In genomic region chr1:204416589-204417230, GRCh38 we compare ENCODE assay signal across 10 cellular contexts. TPM values are rescaled to one million over a fixed set of nuclear protein-coding genes. Genes with fewer than 3 reads are reported as not detected.
DNase-seq lines count a peak whose midpoint lies in the region; ATAC-seq and TF ChIP-seq lines count a peak whose summit lies in the region.
"Had no signal": no experiment of that assay in that cellular context is flagged by ENCODE, and none has a peak within 500 bp of the region (broad histone marks: within the 10 kb centered on the region; RNA-seq: fewer than 3 reads in every experiment).

No MANE protein-coding gene starts in this region.

- peaks cover 0 to 1% (median 0%) of the 10 kb centered on the region in 7 donors for H3K9me3 Mint-ChIP-seq in CD14-positive monocyte

- 4 to 10% methylated on average over 1 of the region's 1 CpG for WGBS in esophagus squamous epithelium, 2 donors

- no peaks in the 10 kb centered on the region for H3K9me3 ChIP-seq in SJCRH30 (replicated peaks)
- no peaks in the 10 kb centered on the region for H3K9me3 ChIP-seq in esophagus squamous epithelium

- H3K27me3 Mint-ChIP-seq in CD14-positive monocyte (ENCODE audit: low read depth in 3 of 3), result peaks cover 0 to 4% (median 0%) of the 10 kb centered on the region in 3 donors

- H3K27ac Mint-ChIP-seq in CD14-positive monocyte, result peak overlapping the region in 5 of 7 donors; percentile 51 to 90 (median 88)

- intact Hi-C loops in CD14-positive monocyte (cut with micrococcal nuclease), result no loop called here
- intact Hi-C loops in esophagus squamous epithelium (cut with DNase I), result no loop called here

- H3K4me1 ChIP-seq in SJCRH30 (peaks cover 12% of the 10 kb centered on the region), esophagus squamous epithelium (peaks cover 27 to 51% (median 32%) of the 10 kb centered on the region in 3 donors)

- H3K36me3 ChIP-seq in SJCRH30, result no peaks in the 10 kb centered on the region
- H3K36me3 ChIP-seq in esophagus squamous epithelium, result peaks cover 0 to 9% (median 0%) of the 10 kb centered on the region in 3 donors

- H3K36me3 Mint-ChIP-seq in CD14-positive monocyte, result peaks cover 0 to 5% of the 10 kb centered on the region in 2 donors

- H3K4me1 Mint-ChIP-seq in CD14-positive monocyte, result peaks cover 40% of the 10 kb centered on the region

- TF ChIP-seq CTCF in CD14-positive monocyte (IDR thresholded peaks at IDR 0.05), result no peak
- TF ChIP-seq CTCF in esophagus squamous epithelium (IDR thresholded peaks at IDR 0.05), result no peak
- TF ChIP-seq CTCF in retinal pigment epithelial cell (conservative IDR thresholded peaks at IDR 0.05; ENCODE audit: low read depth, low read length), result no peak

- ATAC-seq in GM18498 (IDR thresholded peaks at IDR 0.05; ENCODE audit: unreplicated experiment) (no peak), GM18909 (IDR thresholded peaks at IDR 0.05; ENCODE audit: poor library complexity, unreplicated experiment) (no peak)

- no peak for DNase-seq in CD14-positive monocyte (ENCODE audit: low spot score)
- no peak for DNase-seq in SJCRH30
- no peak for DNase-seq in esophagus squamous epithelium (lab: John Stamatoyannopoulos, UW)
- DNase-seq in retinal pigment epithelial cell (ENCODE audit: low read depth), result no peak
- DNase-seq in NOMO-1 (lab: John Stamatoyannopoulos, UW; ENCODE audit: unreplicated experiment in 2 of 2), result no peak
- no peak for DNase-seq in activated CD8-positive, alpha-beta memory T cell treated with anti-CD3 and anti-CD28 coated beads for 24 hours
- DNase-seq: NCI-H1048 had no signal

- TF ChIP-seq POLR2A in esophagus squamous epithelium (IDR thresholded peaks at IDR 0.05), result no peak

- no peaks in the 10 kb centered on the region for H3K27me3 ChIP-seq in SJCRH30
- no peaks in the 10 kb centered on the region for H3K27me3 ChIP-seq in esophagus squamous epithelium

- no peak overlapping the region for H3K4me3 Mint-ChIP-seq in CD14-positive monocyte

- H3K27ac ChIP-seq in SJCRH30, result peak overlapping the region; percentile 3; the same call in 1 of the 2 replicates
- peak overlapping the region; percentile 76 to 91 (median 86) for H3K27ac ChIP-seq in esophagus squamous epithelium

- peak overlapping the region; percentile 44 for H3K4me3 ChIP-seq in SJCRH30
- H3K4me3 ChIP-seq in esophagus squamous epithelium, result peak overlapping the region in 1 of 4 donors; percentile 13
- peak overlapping the region; percentile 47 for H3K4me3 ChIP-seq in retinal pigment epithelial cell (ENCODE audit: low read length)
- H3K4me3 ChIP-seq: lung had no signal

RNA-seq across cellular contexts. Expression of gene PPP1R15B, which starts 5.1 kb away (rescaled TPM):
- 10 to 100 TPM; 31.1 to 31.8 TPM for polyA plus RNA-seq in CD14-positive monocyte
- total RNA-seq in SJCRH30 (2014; rRNA removed; shearing (Covaris generic)), result 67.6 and 71.4 TPM in 2 replicates
- 10 to 100 TPM; 29.5 to 42.3 (median 34.0) TPM for total RNA-seq in esophagus squamous epithelium

RNA-seq across cellular contexts. Expression of gene PLEKHA6, which starts 57.0 kb away (rescaled TPM):
- under 1 TPM in 1 of 2 donors, not detected in 1; 0.08 TPM for polyA plus RNA-seq in CD14-positive monocyte
- 1.2 and 1.5 TPM in 2 replicates for total RNA-seq in SJCRH30 (2014; rRNA removed; shearing (Covaris generic))
- total RNA-seq in esophagus squamous epithelium, result 10 to 100 TPM in 3 of 4 donors, 1 to 10 TPM in 1; 7.4 to 40.6 (median 18.3) TPM
